In the genomic region with DNA sequence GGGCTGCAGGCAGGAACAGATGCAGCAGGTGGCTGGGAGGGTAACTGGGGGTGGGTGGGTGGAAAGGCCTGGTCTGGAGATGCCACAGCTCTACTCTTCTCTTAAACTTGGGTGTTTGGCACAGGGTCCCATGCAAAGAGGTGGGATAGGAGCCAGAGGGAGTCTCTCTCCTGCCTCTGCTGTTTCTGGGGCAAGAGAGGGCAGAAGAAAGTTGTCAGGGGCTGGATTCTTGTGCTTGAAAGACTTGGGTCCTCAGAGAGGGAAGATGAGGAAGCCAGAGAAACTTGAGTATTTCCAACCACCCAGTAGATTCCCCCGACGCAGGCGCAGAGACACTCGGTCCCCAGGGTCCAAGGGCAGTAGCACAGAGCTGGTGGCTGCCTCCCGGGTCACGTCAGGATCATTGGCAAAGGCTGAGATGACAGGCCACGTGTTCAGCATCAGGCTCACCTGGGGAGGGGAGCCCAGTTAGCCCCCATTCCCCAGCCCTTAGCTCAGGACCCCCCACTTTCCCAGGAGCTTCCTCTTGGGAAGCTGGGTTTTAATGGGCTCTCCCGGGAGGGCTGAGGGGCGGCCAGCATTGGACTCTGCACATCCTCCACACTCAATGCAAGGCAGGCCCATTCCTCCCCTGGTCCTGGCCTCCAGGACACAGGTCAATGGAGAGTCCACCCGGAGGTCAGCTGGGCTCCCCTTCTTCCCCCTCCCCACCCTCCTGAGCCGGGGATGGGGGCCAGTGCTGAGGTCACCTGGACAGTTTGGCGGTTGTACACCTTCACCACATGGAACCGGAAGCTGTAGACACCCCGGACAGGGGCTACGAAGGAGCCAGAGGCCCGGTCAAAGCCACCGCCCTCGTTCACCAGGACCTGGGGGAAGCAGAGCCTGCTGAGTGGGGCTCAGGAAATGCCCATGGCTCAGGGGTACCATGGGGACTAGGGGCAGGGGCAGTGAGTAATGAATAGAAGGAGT, we compare ENCODE assay signal across 1 cellular context.
TF ChIP-seq lines count a peak whose summit lies in the region.

No MANE protein-coding gene starts in this region.

TF ChIP-seq in HepG2, 621 proteins besides CTCF, POLR2A, EP300 and RAD21 (continued from another document and continues in another):
- TF ChIP-seq ZNF224 (CRISPR knock-in tag; IDR thresholded peaks at IDR 0.05) (no peak), ZNF589 (CRISPR knock-in tag; conservative IDR thresholded peaks at IDR 0.05) (no peak), ZNF557 (CRISPR knock-in tag; IDR thresholded peaks at IDR 0.05) (no peak), ZNF766 (CRISPR knock-in tag; IDR thresholded peaks at IDR 0.05; ENCODE audit: borderline replicate concordance) (no peak), ZNF451 (CRISPR knock-in tag; IDR thresholded peaks at IDR 0.05) (no peak; the same call in 1 of the 2 replicates), ZNF484 (CRISPR knock-in tag; IDR thresholded peaks at IDR 0.05; ENCODE audit: borderline replicate concordance, low read depth) (no peak), SMC3 (IDR thresholded peaks at IDR 0.05; ENCODE audit: low read length) (no peak), SOX13 (IDR thresholded peaks at IDR 0.05) (0 out of 2 replicates have a peak, but pooled peaks have one; percentile 26), SOX13 (CRISPR knock-in tag; conservative IDR thresholded peaks at IDR 0.05 in 1 of 2, IDR thresholded peaks at IDR 0.05 in 1 of 2) (no peak), NR2C2 (CRISPR knock-in tag; IDR thresholded peaks at IDR 0.05; ENCODE audit: borderline replicate concordance) (peak; percentile 40; the same call in 1 of the 2 replicates), ZBTB20 (CRISPR knock-in tag; IDR thresholded peaks at IDR 0.05; ENCODE audit: borderline replicate concordance, low read depth) (peak; percentile 54; the same call in 1 of the 2 replicates), MIER3 (CRISPR knock-in tag; IDR thresholded peaks at IDR 0.05; ENCODE audit: borderline replicate concordance) (0 out of 2 replicates have a peak, but pooled peaks have one; percentile 17), ZNF776 (CRISPR knock-in tag; IDR thresholded peaks at IDR 0.05) (no peak), TRIM24 (CRISPR knock-in tag; IDR thresholded peaks at IDR 0.05) (no peak), RFX1 (IDR thresholded peaks at IDR 0.05) (no peak), MEIS2 (CRISPR knock-in tag; IDR thresholded peaks at IDR 0.05) (peak; percentile 62; the same call in 1 of the 2 replicates), ZNF780A (CRISPR knock-in tag; IDR thresholded peaks at IDR 0.05) (no peak), SRSF1 (optimal IDR thresholded peaks at IDR 0.05; ENCODE audit: low read depth, low read length) (peak; percentile 10), SALL2 (CRISPR knock-in tag; IDR thresholded peaks at IDR 0.05) (no peak), HDAC6 (IDR thresholded peaks at IDR 0.05; ENCODE audit: low read depth, low read length) (no peak), TBP (CRISPR knock-in tag; IDR thresholded peaks at IDR 0.05) (no peak), ZNF260 (CRISPR knock-in tag; IDR thresholded peaks at IDR 0.05; ENCODE audit: borderline replicate concordance, low read depth) (no peak), RXRA (CRISPR knock-in tag; IDR thresholded peaks at IDR 0.05) (peak; percentile 78; the same call in 1 of the 2 replicates), ZBTB2 (CRISPR knock-in tag; IDR thresholded peaks at IDR 0.05; ENCODE audit: low read depth) (no peak), TSC22D2 (CRISPR knock-in tag; IDR thresholded peaks at IDR 0.05; ENCODE audit: borderline replicate concordance) (0 out of 2 replicates have a peak, but pooled peaks have one; percentile 15), MYC (CRISPR knock-in tag; IDR thresholded peaks at IDR 0.05; ENCODE audit: borderline replicate concordance) (peak; percentile 92), SP140L (CRISPR knock-in tag; IDR thresholded peaks at IDR 0.05; ENCODE audit: borderline replicate concordance) (no peak), POGZ (CRISPR knock-in tag; IDR thresholded peaks at IDR 0.05) (0 out of 2 replicates have a peak, but pooled peaks have one; percentile 13), MXD4 (CRISPR knock-in tag; IDR thresholded peaks at IDR 0.05) (peak; percentile 91), ASH2L (IDR thresholded peaks at IDR 0.05; ENCODE audit: insufficient read length, low read depth, low read length) (peak; percentile 15), ZNF343 (CRISPR knock-in tag; IDR thresholded peaks at IDR 0.05) (no peak), ZNF784 (CRISPR knock-in tag; IDR thresholded peaks at IDR 0.05; ENCODE audit: borderline replicate concordance) (no peak), ERF (CRISPR knock-in tag; IDR thresholded peaks at IDR 0.05) (peak; percentile 34; the same call in 1 of the 2 replicates)
- TF ChIP-seq, protein P1, sequence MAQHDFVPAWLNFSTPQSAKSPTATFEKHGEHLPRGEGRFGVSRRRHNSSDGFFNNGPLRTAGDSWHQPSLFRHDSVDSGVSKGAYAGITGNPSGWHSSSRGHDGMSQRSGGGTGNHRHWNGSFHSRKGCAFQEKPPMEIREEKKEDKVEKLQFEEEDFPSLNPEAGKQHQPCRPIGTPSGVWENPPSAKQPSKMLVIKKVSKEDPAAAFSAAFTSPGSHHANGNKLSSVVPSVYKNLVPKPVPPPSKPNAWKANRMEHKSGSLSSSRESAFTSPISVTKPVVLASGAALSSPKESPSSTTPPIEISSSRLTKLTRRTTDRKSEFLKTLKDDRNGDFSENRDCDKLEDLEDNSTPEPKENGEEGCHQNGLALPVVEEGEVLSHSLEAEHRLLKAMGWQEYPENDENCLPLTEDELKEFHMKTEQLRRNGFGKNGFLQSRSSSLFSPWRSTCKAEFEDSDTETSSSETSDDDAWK (CRISPR knock-in tag; IDR thresholded peaks at IDR 0.05) = no peak
- TF ChIP-seq, protein P2, sequence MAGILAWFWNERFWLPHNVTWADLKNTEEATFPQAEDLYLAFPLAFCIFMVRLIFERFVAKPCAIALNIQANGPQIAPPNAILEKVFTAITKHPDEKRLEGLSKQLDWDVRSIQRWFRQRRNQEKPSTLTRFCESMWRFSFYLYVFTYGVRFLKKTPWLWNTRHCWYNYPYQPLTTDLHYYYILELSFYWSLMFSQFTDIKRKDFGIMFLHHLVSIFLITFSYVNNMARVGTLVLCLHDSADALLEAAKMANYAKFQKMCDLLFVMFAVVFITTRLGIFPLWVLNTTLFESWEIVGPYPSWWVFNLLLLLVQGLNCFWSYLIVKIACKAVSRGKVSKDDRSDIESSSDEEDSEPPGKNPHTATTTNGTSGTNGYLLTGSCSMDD (CRISPR knock-in tag; IDR thresholded peaks at IDR 0.05) = no peak
- TF ChIP-seq, protein P3, sequence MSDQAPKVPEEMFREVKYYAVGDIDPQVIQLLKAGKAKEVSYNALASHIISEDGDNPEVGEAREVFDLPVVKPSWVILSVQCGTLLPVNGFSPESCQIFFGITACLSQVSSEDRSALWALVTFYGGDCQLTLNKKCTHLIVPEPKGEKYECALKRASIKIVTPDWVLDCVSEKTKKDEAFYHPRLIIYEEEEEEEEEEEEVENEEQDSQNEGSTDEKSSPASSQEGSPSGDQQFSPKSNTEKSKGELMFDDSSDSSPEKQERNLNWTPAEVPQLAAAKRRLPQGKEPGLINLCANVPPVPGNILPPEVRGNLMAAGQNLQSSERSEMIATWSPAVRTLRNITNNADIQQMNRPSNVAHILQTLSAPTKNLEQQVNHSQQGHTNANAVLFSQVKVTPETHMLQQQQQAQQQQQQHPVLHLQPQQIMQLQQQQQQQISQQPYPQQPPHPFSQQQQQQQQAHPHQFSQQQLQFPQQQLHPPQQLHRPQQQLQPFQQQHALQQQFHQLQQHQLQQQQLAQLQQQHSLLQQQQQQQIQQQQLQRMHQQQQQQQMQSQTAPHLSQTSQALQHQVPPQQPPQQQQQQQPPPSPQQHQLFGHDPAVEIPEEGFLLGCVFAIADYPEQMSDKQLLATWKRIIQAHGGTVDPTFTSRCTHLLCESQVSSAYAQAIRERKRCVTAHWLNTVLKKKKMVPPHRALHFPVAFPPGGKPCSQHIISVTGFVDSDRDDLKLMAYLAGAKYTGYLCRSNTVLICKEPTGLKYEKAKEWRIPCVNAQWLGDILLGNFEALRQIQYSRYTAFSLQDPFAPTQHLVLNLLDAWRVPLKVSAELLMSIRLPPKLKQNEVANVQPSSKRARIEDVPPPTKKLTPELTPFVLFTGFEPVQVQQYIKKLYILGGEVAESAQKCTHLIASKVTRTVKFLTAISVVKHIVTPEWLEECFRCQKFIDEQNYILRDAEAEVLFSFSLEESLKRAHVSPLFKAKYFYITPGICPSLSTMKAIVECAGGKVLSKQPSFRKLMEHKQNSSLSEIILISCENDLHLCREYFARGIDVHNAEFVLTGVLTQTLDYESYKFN (CRISPR knock-in tag; conservative IDR thresholded peaks at IDR 0.05) = peak; percentile 58
- TF ChIP-seq, protein P4, sequence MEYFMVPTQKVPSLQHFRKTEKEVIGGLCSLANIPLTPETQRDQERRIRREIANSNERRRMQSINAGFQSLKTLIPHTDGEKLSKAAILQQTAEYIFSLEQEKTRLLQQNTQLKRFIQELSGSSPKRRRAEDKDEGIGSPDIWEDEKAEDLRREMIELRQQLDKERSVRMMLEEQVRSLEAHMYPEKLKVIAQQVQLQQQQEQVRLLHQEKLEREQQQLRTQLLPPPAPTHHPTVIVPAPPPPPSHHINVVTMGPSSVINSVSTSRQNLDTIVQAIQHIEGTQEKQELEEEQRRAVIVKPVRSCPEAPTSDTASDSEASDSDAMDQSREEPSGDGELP (IDR thresholded peaks at IDR 0.05; ENCODE audit: borderline replicate concordance, low read depth) = peak; percentile 53; the same call in 1 of the 2 replicates
- TF ChIP-seq, protein P5, sequence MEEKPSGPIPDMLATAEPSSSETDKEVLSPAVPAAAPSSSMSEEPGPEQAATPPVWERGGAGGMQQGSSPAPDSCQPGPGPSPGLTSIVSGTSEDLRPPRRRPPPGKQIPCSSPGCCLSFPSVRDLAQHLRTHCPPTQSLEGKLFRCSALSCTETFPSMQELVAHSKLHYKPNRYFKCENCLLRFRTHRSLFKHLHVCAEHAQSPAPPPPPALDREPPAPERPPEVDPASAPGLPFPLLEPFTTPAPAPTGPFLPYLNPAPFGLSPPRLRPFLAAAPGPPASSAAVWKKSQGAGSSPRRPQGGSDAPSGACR (CRISPR knock-in tag; IDR thresholded peaks at IDR 0.05) = peak; percentile 23; the same call in 1 of the 2 replicates
- TF ChIP-seq, protein P6, sequence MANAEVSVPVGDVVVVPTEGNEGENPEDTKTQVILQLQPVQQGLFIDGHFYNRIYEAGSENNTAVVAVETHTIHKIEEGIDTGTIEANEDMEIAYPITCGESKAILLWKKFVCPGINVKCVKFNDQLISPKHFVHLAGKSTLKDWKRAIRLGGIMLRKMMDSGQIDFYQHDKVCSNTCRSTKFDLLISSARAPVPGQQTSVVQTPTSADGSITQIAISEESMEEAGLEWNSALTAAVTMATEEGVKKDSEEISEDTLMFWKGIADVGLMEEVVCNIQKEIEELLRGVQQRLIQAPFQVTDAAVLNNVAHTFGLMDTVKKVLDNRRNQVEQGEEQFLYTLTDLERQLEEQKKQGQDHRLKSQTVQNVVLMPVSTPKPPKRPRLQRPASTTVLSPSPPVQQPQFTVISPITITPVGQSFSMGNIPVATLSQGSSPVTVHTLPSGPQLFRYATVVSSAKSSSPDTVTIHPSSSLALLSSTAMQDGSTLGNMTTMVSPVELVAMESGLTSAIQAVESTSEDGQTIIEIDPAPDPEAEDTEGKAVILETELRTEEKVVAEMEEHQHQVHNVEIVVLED (CRISPR knock-in tag; IDR thresholded peaks at IDR 0.05; ENCODE audit: borderline replicate concordance) = no peak; the same call in 1 of the 2 replicates
